In the genomic region with DNA sequence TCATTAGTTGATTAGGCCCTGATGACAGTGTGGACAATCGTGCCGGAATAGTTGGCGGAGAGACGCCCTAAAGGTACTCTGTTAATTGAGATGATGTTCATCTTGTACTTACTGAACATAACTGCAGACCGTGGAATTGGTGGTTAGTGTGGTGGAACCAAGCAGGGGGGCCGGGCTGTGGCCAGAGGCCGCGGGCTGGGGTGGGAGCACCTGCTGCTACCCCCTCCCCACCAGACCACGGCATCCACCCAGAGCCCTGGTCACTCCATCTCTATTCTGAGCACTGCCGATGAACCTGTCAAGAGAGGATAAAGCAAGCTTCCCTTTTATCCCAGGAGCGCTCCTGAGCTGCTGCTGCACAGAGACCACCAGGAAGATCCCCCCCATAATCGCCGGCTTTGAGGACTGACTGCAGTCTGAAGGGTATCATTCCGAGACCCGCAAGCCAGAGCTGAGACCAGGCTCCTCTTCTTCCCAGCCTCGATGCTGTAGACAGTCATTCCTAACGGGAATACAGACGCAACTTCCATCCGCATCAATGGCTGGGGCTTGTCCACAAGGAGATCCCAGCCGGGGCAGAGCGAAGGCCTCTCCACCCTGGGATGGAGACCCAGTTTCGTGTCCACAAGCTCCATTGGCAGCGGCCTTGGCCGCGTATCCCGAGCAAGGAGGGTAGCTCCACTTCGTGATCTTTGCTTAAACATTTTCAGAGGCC, we compare ENCODE assay signal across 29 cellular contexts.
"Had no signal": no experiment of that assay in that cellular context is flagged by ENCODE, and none has a peak within 500 bp of the region (broad histone marks: within the 10 kb centered on the region; RNA-seq: fewer than 3 reads in every experiment).

No MANE protein-coding gene starts in this region.

- H3K4me1 ChIP-seq: adrenal gland, body of pancreas, lower lobe of right lung, pancreas, prostate gland, sigmoid colon, testis, transverse colon had no signal

- H3K27me3 ChIP-seq: adrenal gland, body of pancreas, testis, transverse colon had no signal

- H3K36me3 ChIP-seq: adrenal gland, lower lobe of right lung, pancreas, prostate gland, sigmoid colon, transverse colon had no signal

- H3K27ac Mint-ChIP-seq: activated naive CD4-positive, alpha-beta T cell treated with anti-CD3 and anti-CD28 coated beads for 36 hours; activated naive CD8-positive, alpha-beta T cell treated with anti-CD3 and anti-CD28 coated beads for 36 hours; activated T-helper 1 cell treated with anti-CD3 and anti-CD28 coated beads, Interleukin-12 subunit alpha, Interleukin-12 subunit beta, Interleukin-2, Interleukin-4 antibody, amounts not matched to agents 30 ng/mL and 10 ng/mL and 1 ng/mL, durations not matched to agents 14 hours and 24 hours and 36 hours; immature natural killer cell; naive B cell had no signal

- H3K4me1 Mint-ChIP-seq: activated naive CD8-positive, alpha-beta T cell treated with anti-CD3 and anti-CD28 coated beads for 36 hours; immature natural killer cell; naive B cell had no signal

- H3K4me3 Mint-ChIP-seq: activated naive CD4-positive, alpha-beta T cell treated with anti-CD3 and anti-CD28 coated beads for 36 hours; activated naive CD8-positive, alpha-beta T cell treated with anti-CD3 and anti-CD28 coated beads for 36 hours; activated T-helper 1 cell treated with anti-CD3 and anti-CD28 coated beads, Interleukin-12 subunit alpha, Interleukin-12 subunit beta, Interleukin-2, Interleukin-4 antibody, amounts not matched to agents 30 ng/mL and 10 ng/mL and 1 ng/mL, durations not matched to agents 14 hours and 24 hours and 36 hours; immature natural killer cell; naive B cell had no signal

- H3K4me3 ChIP-seq: adrenal gland, body of pancreas, coronary artery, lower lobe of right lung, mucosa of descending colon, pancreas, prostate gland, sigmoid colon, testis, transverse colon had no signal

- H3K9me3 Mint-ChIP-seq: activated T-helper 1 cell treated with anti-CD3 and anti-CD28 coated beads, Interleukin-12 subunit alpha, Interleukin-12 subunit beta, Interleukin-2, Interleukin-4 antibody, amounts not matched to agents 30 ng/mL and 10 ng/mL and 1 ng/mL, durations not matched to agents 14 hours and 24 hours and 36 hours had no signal

- H3K27ac ChIP-seq: adrenal gland, body of pancreas, coronary artery, lower lobe of right lung, pancreas, prostate gland, sigmoid colon, testis, VCaP had no signal

- H3K9me3 ChIP-seq: lower lobe of right lung, mucosa of descending colon, pancreas, prostate gland, testis, transverse colon had no signal

- H3K27me3 Mint-ChIP-seq: activated naive CD8-positive, alpha-beta T cell treated with anti-CD3 and anti-CD28 coated beads for 36 hours; naive B cell had no signal

- H3K36me3 Mint-ChIP-seq: activated naive CD8-positive, alpha-beta T cell treated with anti-CD3 and anti-CD28 coated beads for 36 hours; naive B cell had no signal

- DNase-seq: activated CD4-positive, alpha-beta T cell treated with anti-CD3 and anti-CD28 coated beads for 48 hours; activated CD4-positive, alpha-beta T cell treated with anti-CD3 and anti-CD28 coated beads, Interleukin-2, amount 50 U/mL, for 48 hours; activated CD8-positive, alpha-beta memory T cell treated with anti-CD3 and anti-CD28 coated beads, Interleukin-2, amount 50 U/mL, for 4 hours; activated effector memory CD4-positive, alpha-beta T cell treated with anti-CD3 and anti-CD28 coated beads, Interleukin-2, amount 50 U/mL, for 16 hours; activated naive CD4-positive, alpha-beta T cell treated with anti-CD3 and anti-CD28 coated beads for 36 hours; activated naive CD8-positive, alpha-beta T cell treated with anti-CD3 and anti-CD28 coated beads for 36 hours; activated T-cell treated with anti-CD3 and anti-CD28 coated beads, Interleukin-2, amount 50 U/mL, for 1 hour; adrenal gland; aorta; body of pancreas; foreskin fibroblast; hypothalamus; immature natural killer cell; kidney glomerular epithelial cell; lower lobe of right lung; mucosa of descending colon; naive B cell; pancreas; retina; sigmoid colon; stimulated activated CD4-positive, alpha-beta T cell treated with anti-CD3 and anti-CD28 coated beads, Interleukin-15, amount 100 ng/mL, for 24 hours; stimulated activated CD4-positive, alpha-beta T cell treated with anti-CD3 and anti-CD28 coated beads, Interleukin-2, amount 100 ng/mL, for 24 hours; stimulated activated naive CD4-positive, alpha-beta T cell; testis; transverse colon had no signal
